ENCODE assay signal across 11 cellular contexts in genomic region chr1:34113362-34113761, GRCh38.
DNase-seq lines count a peak whose midpoint lies in the region; ATAC-seq and TF ChIP-seq lines count a peak whose summit lies in the region.
"Had no signal": no experiment of that assay in that cellular context is flagged by ENCODE, and none has a peak within 500 bp of the region (broad histone marks: within the 10 kb centered on the region; RNA-seq: fewer than 3 reads in every experiment).

No MANE protein-coding gene starts in this region.

- no peak overlapping the region for H3K4me3 ChIP-seq in DOHH2 (ENCODE audit: low read length)
- H3K4me3 ChIP-seq: vagina had no signal

- H3K9me2 ChIP-seq in DOHH2 (replicated peaks; ENCODE audit: control insufficient read depth, low read length), result no peaks in the 10 kb centered on the region

- TF ChIP-seq CTCF in AG09319 (IDR thresholded peaks at IDR 0.05; ENCODE audit: low read depth, low read length) (peak; percentile 18), DOHH2 (IDR thresholded peaks at IDR 0.05; ENCODE audit: low read depth, low read length, poor library complexity, severe bottlenecking) (no peak)

- no peaks in the 10 kb centered on the region for H3K9me3 ChIP-seq in DOHH2 (ENCODE audit: control insufficient read depth, insufficient read depth, low read length)
- H3K9me3 ChIP-seq: vagina had no signal

- no peaks in the 10 kb centered on the region for H3F3A ChIP-seq in DOHH2 (ENCODE audit: control insufficient read depth, insufficient read depth)

- H3K4me2 ChIP-seq in DOHH2 (ENCODE audit: low read length), result peak overlapping the region; percentile 55; the same call in 1 of the 2 replicates

- H3K36me3 ChIP-seq in DOHH2 (ENCODE audit: control insufficient read depth, low read length), result no peaks in the 10 kb centered on the region
- H3K36me3 ChIP-seq: vagina had no signal

- no peaks in the 10 kb centered on the region for H4K20me1 ChIP-seq in DOHH2 (ENCODE audit: control insufficient read depth, insufficient read depth, low read depth, low read length)

- DNase-seq in AG09319 (ENCODE audit: extremely low read depth, low read depth) (no peak), UCSD-AML1 (lab: John Stamatoyannopoulos, UW; ENCODE audit: unreplicated experiment) (peak; percentile 64), iPS-NIHi11 (ENCODE audit: low spot score) (peak; percentile 28), ecto neural progenitor cell (ENCODE audit: low spot score) (no peak)
- DNase-seq in activated CD4-positive, alpha-beta T cell treated with anti-CD3 and anti-CD28 coated beads, Interleukin-2, amount 50 U/mL, for 4 hours, result no peak
- DNase-seq: activated CD8-positive, alpha-beta memory T cell treated with anti-CD3 and anti-CD28 coated beads, Interleukin-2, amount 50 U/mL, for 4 hours; CD4-positive, alpha-beta T cell had no signal

- peak overlapping the region; percentile 49; the same call in 1 of the 2 replicates for H3K27ac ChIP-seq in DOHH2 (ENCODE audit: low read depth, low read length)
- H3K27ac ChIP-seq: vagina had no signal

- peaks cover 32% of the 10 kb centered on the region for H3K4me1 ChIP-seq in DOHH2 (ENCODE audit: control insufficient read depth, low read length)
- H3K4me1 ChIP-seq: vagina had no signal

- H3K79me2 ChIP-seq in DOHH2 (ENCODE audit: control insufficient read depth, low read length), result no peaks in the 10 kb centered on the region

- no peak for ATAC-seq in HG02678 (IDR thresholded peaks at IDR 0.05; ENCODE audit: unreplicated experiment)
- ATAC-seq: stimulated activated memory B cell treated with anti-CD40 and anti-IgM and Interleukin-4, amounts not matched to agents 10 μg/mL and 1 μg/mL and 100 μg/mL, for 72 hours had no signal

- H3K27me3 ChIP-seq in DOHH2 (ENCODE audit: control insufficient read depth, low read length), result no peaks in the 10 kb centered on the region
- H3K27me3 ChIP-seq: vagina had no signal

Comparison
In these comparisons a context has a peak if more than half of its experiments do, and no peak if none do; other contexts are left out.
1. DNase-seq: peak in UCSD-AML1 (single experiment) and iPS-NIHi11 (single experiment); none in AG09319 (single experiment), ecto neural progenitor cell (single experiment) and activated CD4-positive, alpha-beta T cell treated with anti-CD3 and anti-CD28 coated beads, Interleukin-2, amount 50 U/mL, for 4 hours (0 of 2).